Comparison of ENCODE assay signal across 9 cellular contexts in the genomic region with DNA sequence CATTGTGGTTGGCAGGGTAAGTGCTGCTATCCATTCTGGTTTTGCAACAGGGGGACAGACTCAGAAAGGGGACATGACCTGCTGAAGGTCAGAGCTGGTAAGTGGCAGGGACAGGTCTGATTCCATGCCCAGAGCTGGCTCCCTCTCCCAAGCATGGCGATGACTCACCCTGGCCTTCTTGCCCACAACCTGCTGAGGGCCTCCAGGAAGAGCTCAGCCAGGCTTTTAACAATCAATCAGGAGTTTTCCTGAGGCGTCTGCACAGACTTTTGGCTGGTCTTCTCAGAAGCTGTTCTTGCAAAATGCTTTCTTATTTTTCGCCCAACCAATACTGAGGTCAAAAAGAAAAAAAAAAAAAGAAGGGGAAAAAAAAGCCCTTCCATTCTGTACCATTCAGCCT. TPM values are rescaled to one million over a fixed set of nuclear protein-coding genes. Genes with fewer than 3 reads are reported as not detected.
A peak's percentile ranks its signal among the peaks of the same experiment; 100 is the strongest.
DNase-seq lines count a peak whose midpoint lies in the region; ATAC-seq and TF ChIP-seq lines count a peak whose summit lies in the region.
"Had no signal": no experiment of that assay in that cellular context is flagged by ENCODE, and none has a peak within 500 bp of the region (broad histone marks: within the 10 kb centered on the region; RNA-seq: fewer than 3 reads in every experiment).

No MANE protein-coding gene starts in this region.

- H3K27ac ChIP-seq in left ventricle myocardium inferior (replicated peaks) = peak overlapping the region; percentile 37

- H3K36me3 Mint-ChIP-seq in glutamatergic neuron (ENCODE audit: unreplicated experiment) = no peaks in the 10 kb centered on the region

- H3K4me1 ChIP-seq in adipocyte (ENCODE audit: control insufficient read depth, insufficient read depth, low read length) (peaks cover 15% of the 10 kb centered on the region), left ventricle myocardium inferior (peaks cover 10% of the 10 kb centered on the region)

- H3K27me3 Mint-ChIP-seq in glutamatergic neuron (ENCODE audit: unreplicated experiment) = peaks cover 6% of the 10 kb centered on the region

- DNase-seq in NOMO-1 (lab: John Stamatoyannopoulos, UW; ENCODE audit: unreplicated experiment in 2 of 2) (peak; percentile 43 to 58), NOMO-1 treated with dmso at 0.1 percent for 144 hours (lab: John Stamatoyannopoulos, UW; ENCODE audit: unreplicated experiment) (no peak), adipocyte (ENCODE audit: low read depth) (peak; percentile 51), left ventricle myocardium inferior (peak; percentile 35), CD1c-positive myeloid dendritic cell (ENCODE audit: extremely low spot score) (no peak), glutamatergic neuron (no peak)
- DNase-seq in stimulated activated CD4-positive, alpha-beta T cell treated with anti-CD3 and anti-CD28 coated beads, Interleukin-15, amount 100 ng/mL, for 24 hours = no peak
- DNase-seq: AML-193 had no signal

- H3K4me3 Mint-ChIP-seq in glutamatergic neuron (ENCODE audit: unreplicated experiment) = no peak overlapping the region

- no peak for TF ChIP-seq CTCF in left ventricle myocardium inferior (IDR thresholded peaks at IDR 0.05; ENCODE audit: borderline replicate concordance)
- TF ChIP-seq CTCF in glutamatergic neuron (IDR thresholded peaks at IDR 0.05; ENCODE audit: partially characterized antibody, unreplicated experiment) = no peak

- no peaks in the 10 kb centered on the region for H3K9me3 ChIP-seq in adipocyte (ENCODE audit: control insufficient read depth, low read length)
- H3K9me3 ChIP-seq in left ventricle myocardium inferior (replicated peaks) = no peaks in the 10 kb centered on the region

- H3K4me3 ChIP-seq in adipocyte (ENCODE audit: low read length) (peak overlapping the region; percentile 9), left ventricle myocardium inferior (no peak overlapping the region)

- no peak overlapping the region for H3K9ac ChIP-seq in adipocyte (ENCODE audit: low read length)

- H3K4me1 Mint-ChIP-seq in glutamatergic neuron (ENCODE audit: low read depth, unreplicated experiment) = peaks cover 4% of the 10 kb centered on the region

- intact Hi-C loops in left ventricle myocardium inferior (cut with micrococcal nuclease) = no loop called here

- H3K36me3 ChIP-seq in adipocyte (ENCODE audit: control insufficient read depth, insufficient read depth, low read length, severe bottlenecking) (no peaks in the 10 kb centered on the region), left ventricle myocardium inferior (no peaks in the 10 kb centered on the region)

- ATAC-seq in HG03045 (IDR thresholded peaks at IDR 0.05; ENCODE audit: unreplicated experiment) = no peak

- H3K9me3 Mint-ChIP-seq in glutamatergic neuron (ENCODE audit: unreplicated experiment) = peaks cover 3% of the 10 kb centered on the region

- H3K27ac Mint-ChIP-seq in glutamatergic neuron (ENCODE audit: unreplicated experiment) = no peak overlapping the region

- H3K27me3 ChIP-seq in adipocyte (replicated peaks; ENCODE audit: control insufficient read depth, insufficient read depth, low read length) (peaks cover 27% of the 10 kb centered on the region), left ventricle myocardium inferior (ENCODE audit: low read depth) (no peaks in the 10 kb centered on the region)

RNA-seq across cellular contexts. Expression of a gene that starts 17.9 kb away (rescaled TPM):
- total RNA-seq in left ventricle myocardium inferior = not detected
- total RNA-seq in glutamatergic neuron (ENCODE audit: unreplicated experiment) = 1.2 TPM

Comparison
In these comparisons a context has a peak if more than half of its experiments do, and no peak if none do; other contexts are left out.
1. DNase-seq: peak in NOMO-1 (2 of 2), adipocyte (single experiment) and left ventricle myocardium inferior (single experiment); none in NOMO-1 treated with dmso at 0.1 percent for 144 hours (single experiment), CD1c-positive myeloid dendritic cell (single experiment), stimulated activated CD4-positive, alpha-beta T cell treated with anti-CD3 and anti-CD28 coated beads, Interleukin-15, amount 100 ng/mL, for 24 hours (single experiment) and glutamatergic neuron (single experiment).